Comparison of ENCODE assay signal across 9 cellular contexts in the genomic region with DNA sequence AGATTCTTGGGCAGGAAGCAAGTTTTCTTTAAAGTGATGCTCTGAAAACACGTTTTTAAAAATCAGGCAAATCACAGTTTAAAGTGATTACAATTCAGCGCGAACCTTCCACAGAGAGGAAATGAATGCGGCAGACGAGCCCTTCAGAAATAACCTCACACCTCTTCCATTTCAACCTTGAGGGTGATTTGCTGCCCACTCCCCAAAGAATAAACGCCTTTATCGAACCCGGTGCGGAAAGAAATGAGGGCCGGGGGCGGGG. TPM values are rescaled to one million over a fixed set of nuclear protein-coding genes. Genes with fewer than 3 reads are reported as not detected.
A peak's percentile ranks its signal among the peaks of the same experiment; 100 is the strongest.
DNase-seq lines count a peak whose midpoint lies in the region; ATAC-seq and TF ChIP-seq lines count a peak whose summit lies in the region.
"Had no signal": no experiment of that assay in that cellular context is flagged by ENCODE, and none has a peak within 500 bp of the region (broad histone marks: within the 10 kb centered on the region; RNA-seq: fewer than 3 reads in every experiment).

No MANE protein-coding gene starts in this region.

- H3K9me3 Mint-ChIP-seq in activated B cell treated with CpG ODN at 0.5 μM for 24 hours, result no peaks in the 10 kb centered on the region

- no peak overlapping the region for H3K27ac ChIP-seq in stomach smooth muscle (ENCODE audit: low read length)

- no peaks in the 10 kb centered on the region for H3K36me3 Mint-ChIP-seq in activated B cell treated with CpG ODN at 0.5 μM for 24 hours (ENCODE audit: low read depth)

- no peaks in the 10 kb centered on the region for H3K36me3 ChIP-seq in iPS-15b (ENCODE audit: control insufficient read depth, insufficient read depth, low read length)
- no peaks in the 10 kb centered on the region for H3K36me3 ChIP-seq in stomach smooth muscle (ENCODE audit: control insufficient read depth in 2 of 2, insufficient read depth in 2 of 2, low read length in 2 of 2)

- peak overlapping the region; percentile 65 for H3K9ac ChIP-seq in iPS-15b (ENCODE audit: low read depth, low read length)
- H3K9ac ChIP-seq in stomach smooth muscle (ENCODE audit: low read length in 2 of 2), result peak overlapping the region in 1 of 2 donors; percentile 46

- CTCF ChIA-PET in activated B cell treated with CpG ODN at 0.5 μM for 24 hours (lab: Charles Lee), result no interaction called here

- peak overlapping the region; percentile 80 for H3K4me3 Mint-ChIP-seq in activated B cell treated with CpG ODN at 0.5 μM for 24 hours

- H3K4me3 ChIP-seq in iPS-15b (ENCODE audit: low read depth, low read length) (peak overlapping the region; percentile 81), stomach smooth muscle (ENCODE audit: low read length in 2 of 2) (peak overlapping the region; percentile 81 to 93)

- no peak for ATAC-seq in activated B cell treated with CpG ODN at 0.5 μM for 24 hours (ENCODE audit: low read depth)

- peaks cover 34% of the 10 kb centered on the region for H3K4me1 Mint-ChIP-seq in activated B cell treated with CpG ODN at 0.5 μM for 24 hours

- peak; percentile 15 for DNase-seq in NOMO-1 treated with DMSO at 0.1 percent for 48 hours (lab: John Stamatoyannopoulos, UW; ENCODE audit: unreplicated experiment)
- no peak for DNase-seq in NOMO-1 treated with dmso at 0.1 percent for 144 hours (lab: John Stamatoyannopoulos, UW; ENCODE audit: unreplicated experiment)
- no peak for DNase-seq in activated B cell treated with CpG ODN at 0.5 μM for 24 hours
- no peak for DNase-seq in kidney glomerular epithelial cell (lab: John Stamatoyannopoulos, UW)
- DNase-seq in SHP77 (lab: John Stamatoyannopoulos, UW), result no peak
- no peak for DNase-seq in NCI-H2107 (lab: John Stamatoyannopoulos, UW)

- H3K4me1 ChIP-seq in iPS-15b (ENCODE audit: control insufficient read depth, insufficient read depth, low read length), result peaks cover 12% of the 10 kb centered on the region
- peaks cover 22% of the 10 kb centered on the region for H3K4me1 ChIP-seq in stomach smooth muscle (ENCODE audit: control insufficient read depth, insufficient read depth, low read length)

- H3K27me3 ChIP-seq in iPS-15b (ENCODE audit: control insufficient read depth, insufficient read depth, low read length) (peaks cover 18% of the 10 kb centered on the region), stomach smooth muscle (ENCODE audit: control insufficient read depth in 1 of 2, insufficient read depth in 2 of 2, low read length in 2 of 2) (peaks cover 9 to 19% of the 10 kb centered on the region in 2 donors)

- TF ChIP-seq CTCF in activated B cell treated with CpG ODN at 0.5 μM for 24 hours (IDR thresholded peaks at IDR 0.05), result no peak

- peaks cover 54% of the 10 kb centered on the region for H3K27me3 Mint-ChIP-seq in activated B cell treated with CpG ODN at 0.5 μM for 24 hours

- no peak overlapping the region for H3K27ac Mint-ChIP-seq in activated B cell treated with CpG ODN at 0.5 μM for 24 hours

- intact Hi-C loops in activated B cell treated with CpG ODN at 0.5 μM for 24 hours (cut with micrococcal nuclease), result loop anchor here (10.0 kb wide), 1 partner anchor 672 kb away; no protein-coding TSS in a partner anchor

- H3K9me3 ChIP-seq in iPS-15b (ENCODE audit: control insufficient read depth, insufficient read depth, low read length) (no peaks in the 10 kb centered on the region), stomach smooth muscle (ENCODE audit: control insufficient read depth in 2 of 2, low read length in 2 of 2) (no peaks in the 10 kb centered on the region)

- POLR2A ChIA-PET in activated B cell treated with CpG ODN at 0.5 μM for 24 hours (lab: Charles Lee), result no interaction called here

RNA-seq across cellular contexts. Expression of a gene that starts 2.3 kb away (rescaled TPM):
- total RNA-seq in activated B cell treated with CpG ODN at 0.5 μM for 24 hours, result not detected in 2 replicates
- total RNA-seq: T-helper 1 cell treated with Interleukin-12 subunit alpha and Interleukin-12 subunit beta and Interleukin-4 antibody, amounts not matched to agents 30 ng/mL and 1 ng/mL, for 36 hours had no signal
